Comparison of ENCODE assay signal across 1 cellular context in genomic region chr2:140654565-140654964, GRCh38.
TF ChIP-seq lines count a peak whose summit lies in the region.

No MANE protein-coding gene starts in this region.

TF ChIP-seq in IMR-90, 13 proteins besides CTCF, POLR2A, EP300 and RAD21 (continued from another document):
- no peak for TF ChIP-seq ELK1 (IDR thresholded peaks at IDR 0.05; ENCODE audit: borderline replicate concordance, low read depth, low read length)
- no peak for TF ChIP-seq MAZ (IDR thresholded peaks at IDR 0.05; ENCODE audit: borderline replicate concordance, low read depth, low read length)
- no peak for TF ChIP-seq FOS (IDR thresholded peaks at IDR 0.05; ENCODE audit: low read depth, low read length)
- TF ChIP-seq CEBPB (IDR thresholded peaks at IDR 0.05; ENCODE audit: low read depth, low read length): no peak
